Comparison of ENCODE assay signal across 8 cellular contexts in genomic region chr17:29140631-29141483, GRCh38. TPM values are rescaled to one million over a fixed set of nuclear protein-coding genes. Genes with fewer than 3 reads are reported as not detected.
DNase-seq lines count a peak whose midpoint lies in the region; ATAC-seq, FAIRE-seq and TF ChIP-seq lines count a peak whose summit lies in the region.

No MANE protein-coding gene starts in this region.

- peak overlapping the region; percentile 34 for H3K4me3 ChIP-seq in cardiac muscle cell
- H3K4me3 ChIP-seq in small intestine (ENCODE audit: low read depth in 1 of 2, low read length in 2 of 2): peak overlapping the region; percentile 37 to 40

- 24 to 67% (median 39%) methylated on average over 14 of the region's 14 CpGs for WGBS in small intestine, 3 donors

- H3K9me3 Mint-ChIP-seq in activated T-cell treated with anti-CD3 and anti-CD28 coated beads, Interleukin-2, amount 50 U/mL, for 72 hours: no peaks in the 10 kb centered on the region

- TF ChIP-seq CTCF in cardiac muscle cell (IDR thresholded peaks at IDR 0.05; ENCODE audit: low read depth, low read length): no peak

- DNase-seq in NCI-H2171 (lab: John Stamatoyannopoulos, UW): peak; percentile 34
- DNase-seq in activated T-cell treated with anti-CD3 and anti-CD28 coated beads, Interleukin-2, amount 50 U/mL, for 72 hours: peak; percentile 45 to 53
- peak; percentile 42 to 89 for DNase-seq in cardiac muscle cell (ENCODE audit: low read depth in 1 of 2, low spot score in 1 of 2)
- no peak for DNase-seq in small intestine
- DNase-seq in GM19240 (ENCODE audit: insufficient read length, low spot score): no peak

- H3K27ac ChIP-seq in cardiac muscle cell: peak overlapping the region; percentile 99
- H3K27ac ChIP-seq in small intestine (ENCODE audit: low read depth in 1 of 2, low read length in 1 of 2): peak overlapping the region; percentile 27 to 90

- no peak for FAIRE-seq in small intestine (lab: Jason Lieb, UNC)

- no peaks in the 10 kb centered on the region for H3K27me3 Mint-ChIP-seq in activated T-cell treated with anti-CD3 and anti-CD28 coated beads, Interleukin-2, amount 50 U/mL, for 72 hours (ENCODE audit: low read depth)

- H3K36me3 ChIP-seq in cardiac muscle cell (no peaks in the 10 kb centered on the region), small intestine (ENCODE audit: control insufficient read depth in 2 of 2, insufficient read depth in 2 of 2, low read length in 2 of 2) (peaks cover 0 to 2% of the 10 kb centered on the region in 2 donors)

- H3K4me3 Mint-ChIP-seq in activated T-cell treated with anti-CD3 and anti-CD28 coated beads, Interleukin-2, amount 50 U/mL, for 72 hours: peak overlapping the region; percentile 82 to 89

- ATAC-seq in GM18502 (IDR thresholded peaks at IDR 0.05; ENCODE audit: poor library complexity, unreplicated experiment) (peak; percentile 23), GM21447 (IDR thresholded peaks at IDR 0.05; ENCODE audit: unreplicated experiment) (no peak), GM21515 (IDR thresholded peaks at IDR 0.05; ENCODE audit: unreplicated experiment) (no peak)
- peak; percentile 6 to 17 for ATAC-seq in activated T-cell treated with anti-CD3 and anti-CD28 coated beads, Interleukin-2, amount 50 U/mL, for 72 hours (replicated peaks in 1 of 2)

- H3K36me3 Mint-ChIP-seq in activated T-cell treated with anti-CD3 and anti-CD28 coated beads, Interleukin-2, amount 50 U/mL, for 72 hours (ENCODE audit: insufficient read depth in 2 of 2): no peaks in the 10 kb centered on the region

- H3K9me3 ChIP-seq in cardiac muscle cell (ENCODE audit: low read depth) (no peaks in the 10 kb centered on the region), small intestine (ENCODE audit: control insufficient read depth, low read depth) (no peaks in the 10 kb centered on the region)

- H3K27me3 ChIP-seq in cardiac muscle cell (no peaks in the 10 kb centered on the region), small intestine (ENCODE audit: control insufficient read depth in 2 of 2, insufficient read depth in 2 of 2, low read length in 2 of 2) (no peaks in the 10 kb centered on the region)

- peak overlapping the region; percentile 95 for H3K27ac Mint-ChIP-seq in activated T-cell treated with anti-CD3 and anti-CD28 coated beads, Interleukin-2, amount 50 U/mL, for 72 hours

- H3K4me1 ChIP-seq in cardiac muscle cell (ENCODE audit: low read depth) (peaks cover 69% of the 10 kb centered on the region), small intestine (ENCODE audit: control insufficient read depth in 2 of 2, insufficient read depth in 1 of 2, low read depth in 1 of 2, low read length in 1 of 2) (peaks cover 0 to 6% of the 10 kb centered on the region in 2 donors)

- peaks cover 85% of the 10 kb centered on the region for H3K4me1 Mint-ChIP-seq in activated T-cell treated with anti-CD3 and anti-CD28 coated beads, Interleukin-2, amount 50 U/mL, for 72 hours (ENCODE audit: low read depth)

RNA-seq across cellular contexts. Expression of gene MYO18A, which starts 39.3 kb away (rescaled TPM):
- 10 to 100 TPM; 49.5 to 51.2 TPM for total RNA-seq in activated T-cell treated with anti-CD3 and anti-CD28 coated beads, Interleukin-2, amount 50 U/mL, for 72 hours
- 326 and 564 TPM in 2 replicates for total RNA-seq in cardiac muscle cell
- polyA plus RNA-seq in cardiac muscle cell: 186 and 218 TPM in 2 replicates
- 10 to 100 TPM; 42.9 to 66.9 (median 61.9) TPM for polyA plus RNA-seq in small intestine

Comparison
In these comparisons a context has a peak if more than half of its experiments do, and no peak if none do; other contexts are left out.
1. ATAC-seq: peak in GM18502 (single experiment) and activated T-cell treated with anti-CD3 and anti-CD28 coated beads, Interleukin-2, amount 50 U/mL, for 72 hours (2 of 2); none in GM21447 (single experiment) and GM21515 (single experiment).
2. DNase-seq: peak in NCI-H2171 (single experiment), activated T-cell treated with anti-CD3 and anti-CD28 coated beads, Interleukin-2, amount 50 U/mL, for 72 hours (2 of 2) and cardiac muscle cell (2 of 2); none in small intestine (single experiment) and GM19240 (single experiment).